ENCODE assay signal across 8 cellular contexts in genomic region chr2:66432801-66433694, GRCh38. TPM values are rescaled to one million over a fixed set of nuclear protein-coding genes. Genes with fewer than 3 reads are reported as not detected.
DNase-seq lines count a peak whose midpoint lies in the region; ATAC-seq and TF ChIP-seq lines count a peak whose summit lies in the region.

No MANE protein-coding gene starts in this region.

- H3K18ac ChIP-seq in neuronal stem cell (ENCODE audit: low read length): peak overlapping the region; percentile 92

- POLR2A ChIA-PET in HEK293T (lab: Yijun Ruan, JAX): interaction anchor here (0.6 to 4.4 kb wide), 32 partner anchors 8 to 1206 kb away, joined by 3 to 64 read pairs (median 6); no protein-coding TSS in a partner anchor

- H2AFZ ChIP-seq in neuronal stem cell (ENCODE audit: low read length): peak overlapping the region; percentile 84

- CTCF ChIA-PET in HEK293T (lab: Yijun Ruan, JAX): interaction anchor here (0.6 to 2.2 kb wide), 7 partner anchors 65 to 1413 kb away, joined by 3 to 7 read pairs (median 5); no protein-coding TSS in a partner anchor

- no peaks in the 10 kb centered on the region for H3K79me1 ChIP-seq in neuronal stem cell (ENCODE audit: low read depth, low read length)

- H3K36me3 ChIP-seq in ascending aorta (no peaks in the 10 kb centered on the region), neuronal stem cell (replicated peaks in 1 of 2; ENCODE audit: control insufficient read depth in 2 of 2, insufficient read depth in 2 of 2, low read length in 2 of 2) (peaks cover 0 to 3% of the 10 kb centered on the region in 2 donors)

- peak overlapping the region; percentile 86 for H3K9ac ChIP-seq in neuronal stem cell (ENCODE audit: low read depth, low read length, poor library complexity)

- H3K23ac ChIP-seq in neuronal stem cell (ENCODE audit: low read depth, low read length, poor library complexity): no peak overlapping the region

- no peak overlapping the region for H3K4ac ChIP-seq in neuronal stem cell (ENCODE audit: low read length)

- peak overlapping the region; percentile 31 for H4K8ac ChIP-seq in neuronal stem cell (ENCODE audit: low read depth, low read length)

- no CpG with 5 or more reads among the region's 51 CpGs for WGBS in neuronal stem cell (ENCODE audit: extremely low coverage in 2 of 2, insufficient read length in 2 of 2, insufficient replicate concordance in 1 of 2), 2 donors

- no peak overlapping the region for H3K14ac ChIP-seq in neuronal stem cell (ENCODE audit: low read length)

- H2BK5ac ChIP-seq in neuronal stem cell (ENCODE audit: low read length): peak overlapping the region; percentile 82

- H3K4me1 ChIP-seq in ascending aorta (no peaks in the 10 kb centered on the region), neuronal stem cell (ENCODE audit: control insufficient read depth in 2 of 2, insufficient read depth in 1 of 2, low read depth in 1 of 2, low read length in 2 of 2) (peaks cover 6 to 10% of the 10 kb centered on the region in 2 donors)

- H2BK12ac ChIP-seq in neuronal stem cell (ENCODE audit: low read length): peak overlapping the region; percentile 89

- no peak overlapping the region for H2BK120ac ChIP-seq in neuronal stem cell (ENCODE audit: low read depth, low read length)

- no peak for TF ChIP-seq CTCF in ascending aorta (IDR thresholded peaks at IDR 0.05)

- ATAC-seq in GM18868 (IDR thresholded peaks at IDR 0.05; ENCODE audit: unreplicated experiment): no peak
- ATAC-seq in HG03565 (IDR thresholded peaks at IDR 0.05; ENCODE audit: unreplicated experiment): no peak

- H3K4me3 ChIP-seq in ascending aorta (peak overlapping the region; percentile 81 to 82), neuronal stem cell (ENCODE audit: low read length in 2 of 2) (peak overlapping the region; percentile 65 to 79)

- DNase-seq in Ammon's horn (ENCODE audit: low spot score) (peak; percentile 90), HEK293T (ENCODE audit: extremely low spot score) (peak; percentile 76), NCI-H526 treated with DMSO at 0.1 percent for 48 hours (lab: John Stamatoyannopoulos, UW) (peak; percentile 87), ascending aorta (ENCODE audit: low spot score in 2 of 2) (peak; percentile 58 to 95), cardiac septum (ENCODE audit: low spot score) (peak; percentile 92), neuronal stem cell (ENCODE audit: low spot score) (peak; percentile 94)

- H3K27ac ChIP-seq in ascending aorta (peak overlapping the region; percentile 85 to 91), neuronal stem cell (replicated peaks; ENCODE audit: low read length) (peak overlapping the region; percentile 91)

- H3K9me3 ChIP-seq in ascending aorta (no peaks in the 10 kb centered on the region), neuronal stem cell (replicated peaks in 1 of 2; ENCODE audit: control insufficient read depth in 2 of 2, insufficient read depth in 1 of 2, low read depth in 1 of 2, low read length in 2 of 2) (no peaks in the 10 kb centered on the region)

- no peak overlapping the region for H4K91ac ChIP-seq in neuronal stem cell (ENCODE audit: low read depth, low read length, poor library complexity)

- intact Hi-C loops in ascending aorta (cut with DNase I): loop anchor here (1.0 to 10.0 kb wide), 8 partner anchors 143 to 1599 kb away; partner anchors contain the start of genes ETAA1 and SLC1A4
- intact Hi-C loops in cardiac septum (cut with DNase I): loop anchor here (5.0 kb wide), 2 partner anchors 1134 to 1409 kb away; no protein-coding TSS in a partner anchor

- H2AK5ac ChIP-seq in neuronal stem cell (ENCODE audit: low read depth, low read length): no peak overlapping the region

- H2BK15ac ChIP-seq in neuronal stem cell (ENCODE audit: low read length): peak overlapping the region; percentile 97

- H3K4me2 ChIP-seq in neuronal stem cell (ENCODE audit: insufficient read depth, low read length, poor library complexity, severe bottlenecking): peak overlapping the region; percentile 98

- H3K27me3 ChIP-seq in ascending aorta (no peaks in the 10 kb centered on the region), neuronal stem cell (ENCODE audit: control insufficient read depth in 3 of 3, insufficient read depth in 3 of 3, low read depth in 1 of 3, low read length in 3 of 3) (peaks cover 0 to 14% (median 9%) of the 10 kb centered on the region in 3 experiments)

TF ChIP-seq in HEK293T, 16 proteins besides CTCF, POLR2A, EP300 and RAD21:
- TF ChIP-seq PKNOX1 (IDR thresholded peaks at IDR 0.05): peak; percentile 86
- TF ChIP-seq ZNF384 (IDR thresholded peaks at IDR 0.05): no peak
- TF ChIP-seq L3MBTL2 (conservative IDR thresholded peaks at IDR 0.05): peak; percentile 56
- TF ChIP-seq ELF4 (IDR thresholded peaks at IDR 0.05): no peak

RNA-seq across cellular contexts. Expression of gene MEIS1, which starts 1.9 kb away (rescaled TPM):
- 46.7 TPM for total RNA-seq in ascending aorta
- total RNA-seq in cardiac septum: 24.7 TPM
- polyA plus RNA-seq in neuronal stem cell (2013, experiment 1 of 2): 7.8 TPM
- 8.8 TPM for polyA plus RNA-seq in neuronal stem cell (2013, experiment 2 of 2)
